Comparison of ENCODE assay signal across 12 cellular contexts in genomic region chr4:152606800-152607577, GRCh38.
DNase-seq lines count a peak whose midpoint lies in the region; ATAC-seq and TF ChIP-seq lines count a peak whose summit lies in the region.
"Had no signal": no experiment of that assay in that cellular context is flagged by ENCODE, and none has a peak within 500 bp of the region (broad histone marks: within the 10 kb centered on the region; RNA-seq: fewer than 3 reads in every experiment).

No MANE protein-coding gene starts in this region.

- no peaks in the 10 kb centered on the region for H3K4me1 ChIP-seq in effector memory CD4-positive, alpha-beta T cell (ENCODE audit: control insufficient read depth, insufficient read depth, low read length, poor library complexity, severe bottlenecking)
- no peaks in the 10 kb centered on the region for H3K4me1 ChIP-seq in naive thymus-derived CD4-positive, alpha-beta T cell (ENCODE audit: control insufficient read depth in 2 of 2, insufficient read depth in 2 of 2, low read length in 2 of 2)
- no peaks in the 10 kb centered on the region for H3K4me1 ChIP-seq in psoas muscle
- H3K4me1 ChIP-seq: gastrocnemius medialis had no signal

- H3K4me3 Mint-ChIP-seq in naive thymus-derived CD4-positive, alpha-beta T cell = no peak overlapping the region
- H3K4me3 Mint-ChIP-seq: activated naive CD8-positive, alpha-beta T cell treated with anti-CD3 and anti-CD28 coated beads, Interleukin-2, amount 50 U/mL, for 24 hours had no signal

- H3K36me3 ChIP-seq in effector memory CD4-positive, alpha-beta T cell (ENCODE audit: control insufficient read depth, insufficient read depth, low read length) = no peaks in the 10 kb centered on the region
- no peaks in the 10 kb centered on the region for H3K36me3 ChIP-seq in naive thymus-derived CD4-positive, alpha-beta T cell (ENCODE audit: control insufficient read depth in 2 of 3, insufficient read depth in 3 of 3, low read length in 3 of 3)
- H3K36me3 ChIP-seq in brain microvascular endothelial cell (replicated peaks) = no peaks in the 10 kb centered on the region
- no peaks in the 10 kb centered on the region for H3K36me3 ChIP-seq in psoas muscle (ENCODE audit: insufficient read depth in 1 of 2, low read depth in 1 of 2)
- H3K36me3 ChIP-seq: gastrocnemius medialis had no signal

- no peak for TF ChIP-seq CTCF in brain microvascular endothelial cell (IDR thresholded peaks at IDR 0.05; ENCODE audit: low read depth, low read length, missing control alignments)
- TF ChIP-seq CTCF in psoas muscle (IDR thresholded peaks at IDR 0.05) = no peak

- H3K9me3 ChIP-seq in effector memory CD4-positive, alpha-beta T cell (ENCODE audit: control insufficient read depth, low read length) = no peaks in the 10 kb centered on the region
- H3K9me3 ChIP-seq in naive thymus-derived CD4-positive, alpha-beta T cell (ENCODE audit: control insufficient read depth in 2 of 3, low read length in 3 of 3) = no peaks in the 10 kb centered on the region
- no peaks in the 10 kb centered on the region for H3K9me3 ChIP-seq in psoas muscle
- H3K9me3 ChIP-seq: gastrocnemius medialis had no signal

- intact Hi-C loops in naive thymus-derived CD4-positive, alpha-beta T cell (cut with micrococcal nuclease) = no loop called here
- intact Hi-C loops in psoas muscle (cut with DNase I) = no loop called here

- peaks cover 0 to 19% (median 0%) of the 10 kb centered on the region in 7 donors for H3K4me1 Mint-ChIP-seq in naive thymus-derived CD4-positive, alpha-beta T cell
- H3K4me1 Mint-ChIP-seq: activated naive CD8-positive, alpha-beta T cell treated with anti-CD3 and anti-CD28 coated beads, Interleukin-2, amount 50 U/mL, for 24 hours had no signal

- POLR2A ChIA-PET in naive thymus-derived CD4-positive, alpha-beta T cell (lab: Charles Lee) = interaction anchor here (0.7 kb wide), 1 partner anchor 71 kb away, joined by 3 read pairs; the partner anchor contains the start of gene FBXW7

- H3K27me3 Mint-ChIP-seq in naive thymus-derived CD4-positive, alpha-beta T cell = peaks cover 0 to 7% (median 0%) of the 10 kb centered on the region in 5 donors
- H3K27me3 Mint-ChIP-seq: activated naive CD8-positive, alpha-beta T cell treated with anti-CD3 and anti-CD28 coated beads, Interleukin-2, amount 50 U/mL, for 24 hours had no signal

- no peaks in the 10 kb centered on the region for H3K27me3 ChIP-seq in effector memory CD4-positive, alpha-beta T cell (replicated peaks; ENCODE audit: control insufficient read depth, insufficient read depth, low read length, poor library complexity, severe bottlenecking)
- H3K27me3 ChIP-seq in naive thymus-derived CD4-positive, alpha-beta T cell (ENCODE audit: control insufficient read depth in 2 of 2, insufficient read depth in 2 of 2, low read length in 2 of 2) = no peaks in the 10 kb centered on the region
- H3K27me3 ChIP-seq in brain microvascular endothelial cell (replicated peaks) = no peaks in the 10 kb centered on the region
- H3K27me3 ChIP-seq in psoas muscle (ENCODE audit: insufficient read depth in 3 of 3, low read length in 2 of 3) = peaks cover 0 to 2% (median 0%) of the 10 kb centered on the region in 3 donors
- H3K27me3 ChIP-seq: gastrocnemius medialis had no signal

- peak; percentile 75 for ATAC-seq in naive thymus-derived CD4-positive, alpha-beta T cell
- ATAC-seq in psoas muscle = no peak
- ATAC-seq: activated naive CD8-positive, alpha-beta T cell treated with anti-CD3 and anti-CD28 coated beads, Interleukin-2, amount 50 U/mL, for 24 hours; gastrocnemius medialis had no signal

- peaks cover 0 to 5% (median 0%) of the 10 kb centered on the region in 5 donors for H3K36me3 Mint-ChIP-seq in naive thymus-derived CD4-positive, alpha-beta T cell

- in situ Hi-C loops in brain microvascular endothelial cell (cut with HindIII; ENCODE audit: low pct_ligation_motif_present, low sequenced_read_pairs) = no loop called here

- no peak overlapping the region for H3K27ac ChIP-seq in effector memory CD4-positive, alpha-beta T cell (ENCODE audit: insufficient read depth, low read length, poor library complexity, severe bottlenecking)
- H3K27ac ChIP-seq in naive thymus-derived CD4-positive, alpha-beta T cell (ENCODE audit: low read depth, low read length) = no peak overlapping the region
- H3K27ac ChIP-seq in brain microvascular endothelial cell (no peak overlapping the region), psoas muscle (no peak overlapping the region)
- H3K27ac ChIP-seq: gastrocnemius medialis had no signal

- CTCF ChIA-PET in naive thymus-derived CD4-positive, alpha-beta T cell (lab: Charles Lee) = interaction anchor here (0.6 to 0.8 kb wide), 3 partner anchors 132 to 220 kb away, joined by 3 to 5 read pairs (median 4); no protein-coding TSS in a partner anchor

- 42 to 53% (median 46%) methylated on average over 14 of the region's 14 CpGs for WGBS in psoas muscle, 3 donors

- peak; percentile 59 for DNase-seq in ELF-1 (ENCODE audit: low read depth, low spot score)
- DNase-seq in NCI-H69 (lab: John Stamatoyannopoulos, UW) = peak; percentile 42
- peak in 2 of 3 donors; percentile 5 to 15 for DNase-seq in effector memory CD4-positive, alpha-beta T cell
- DNase-seq in naive thymus-derived CD4-positive, alpha-beta T cell = peak in 2 of 9 donors; percentile 7 to 9
- no peak for DNase-seq in NCI-H2107 treated with DMSO at 0.1 percent for 48 hours (lab: John Stamatoyannopoulos, UW; ENCODE audit: unreplicated experiment)
- no peak for DNase-seq in NCI-H82 treated with DMSO at 0.1 percent for 48 hours (lab: John Stamatoyannopoulos, UW; ENCODE audit: unreplicated experiment)
- DNase-seq in brain microvascular endothelial cell = no peak
- DNase-seq in psoas muscle = no peak
- DNase-seq: activated naive CD8-positive, alpha-beta T cell treated with anti-CD3 and anti-CD28 coated beads, Interleukin-2, amount 50 U/mL, for 24 hours; dermis blood vessel endothelial cell; gastrocnemius medialis; NCI-H510A treated with DMSO at 0.1 percent for 48 hours had no signal

- H3K4me3 ChIP-seq in effector memory CD4-positive, alpha-beta T cell (ENCODE audit: insufficient read depth, low read depth, low read length, poor library complexity, severe bottlenecking) = no peak overlapping the region
- no peak overlapping the region for H3K4me3 ChIP-seq in naive thymus-derived CD4-positive, alpha-beta T cell (ENCODE audit: low read length)
- H3K4me3 ChIP-seq in brain microvascular endothelial cell (ENCODE audit: low read depth, low read length) = no peak overlapping the region
- H3K4me3 ChIP-seq in psoas muscle = no peak overlapping the region
- H3K4me3 ChIP-seq: gastrocnemius medialis had no signal

- no peaks in the 10 kb centered on the region for H3K9me3 Mint-ChIP-seq in naive thymus-derived CD4-positive, alpha-beta T cell
- H3K9me3 Mint-ChIP-seq: activated naive CD8-positive, alpha-beta T cell treated with anti-CD3 and anti-CD28 coated beads, Interleukin-2, amount 50 U/mL, for 24 hours had no signal

- peak overlapping the region in 1 of 9 donors; percentile 7 for H3K27ac Mint-ChIP-seq in naive thymus-derived CD4-positive, alpha-beta T cell
- H3K27ac Mint-ChIP-seq: activated naive CD8-positive, alpha-beta T cell treated with anti-CD3 and anti-CD28 coated beads, Interleukin-2, amount 50 U/mL, for 24 hours had no signal

Comparison
In these comparisons a context has a peak if more than half of its experiments do, and no peak if none do; other contexts are left out.
1. DNase-seq: peak in ELF-1 (single experiment), NCI-H69 (single experiment) and effector memory CD4-positive, alpha-beta T cell (2 of 3); none in NCI-H2107 treated with DMSO at 0.1 percent for 48 hours (single experiment), NCI-H82 treated with DMSO at 0.1 percent for 48 hours (single experiment), brain microvascular endothelial cell (single experiment) and psoas muscle (0 of 2).